ENCODE assay signal across 8 cellular contexts in genomic region chr3:197394464-197395321, GRCh38.
A peak's percentile ranks its signal among the peaks of the same experiment; 100 is the strongest.
DNase-seq lines count a peak whose midpoint lies in the region; ATAC-seq and TF ChIP-seq lines count a peak whose summit lies in the region.

No MANE protein-coding gene starts in this region.

- peak; percentile 63 for ATAC-seq in GM18517 (IDR thresholded peaks at IDR 0.05; ENCODE audit: unreplicated experiment)
- peak; percentile 83 for ATAC-seq in HG03280 (IDR thresholded peaks at IDR 0.05; ENCODE audit: unreplicated experiment)
- ATAC-seq in left cardiac atrium, result peak; percentile 90 to 96

- peak; percentile 57 to 66 for DNase-seq in activated T-cell treated with anti-CD3 and anti-CD28 coated beads, Interleukin-2, amount 50 U/mL, for 48 hours
- DNase-seq in left cardiac atrium (peak; percentile 81), CD14-positive monocyte (ENCODE audit: low spot score) (no peak), retina (no peak), erythroblast (lab: John Stamatoyannopoulos, UW) (no peak)
- DNase-seq in stimulated activated CD4-positive, alpha-beta T cell treated with anti-CD3 and anti-CD28 coated beads, Interleukin-4, amount 100 ng/mL, for 4 hours, result peak; percentile 14 to 38

- no peaks in the 10 kb centered on the region for H3K36me3 Mint-ChIP-seq in CD14-positive monocyte

- intact Hi-C loops in left cardiac atrium (cut with DNase I) (loop anchor here in 1 of 2 donors (2.0 kb wide), 1 partner anchor 42 kb away; no protein-coding TSS in a partner anchor), CD14-positive monocyte (cut with micrococcal nuclease) (no loop called here)

- H3K4me3 Mint-ChIP-seq in CD14-positive monocyte, result no peak overlapping the region

- H3K27me3 Mint-ChIP-seq in CD14-positive monocyte (ENCODE audit: low read depth in 3 of 3), result peaks cover 0 to 4% (median 3%) of the 10 kb centered on the region in 3 donors

- H3K9me3 Mint-ChIP-seq in CD14-positive monocyte, result peaks cover 0 to 2% (median 0%) of the 10 kb centered on the region in 7 donors

- H3K27ac Mint-ChIP-seq in CD14-positive monocyte, result no peak overlapping the region

- no peaks in the 10 kb centered on the region for H3K4me1 Mint-ChIP-seq in CD14-positive monocyte

- no peak for TF ChIP-seq POLR2A in erythroblast (IDR thresholded peaks at IDR 0.05; ENCODE audit: low read length)

- TF ChIP-seq CTCF in CD14-positive monocyte (IDR thresholded peaks at IDR 0.05), result no peak

Comparison
In these comparisons a context has a peak if more than half of its experiments do, and no peak if none do; other contexts are left out.
1. DNase-seq: peak in activated T-cell treated with anti-CD3 and anti-CD28 coated beads, Interleukin-2, amount 50 U/mL, for 48 hours (2 of 2), left cardiac atrium (single experiment) and stimulated activated CD4-positive, alpha-beta T cell treated with anti-CD3 and anti-CD28 coated beads, Interleukin-4, amount 100 ng/mL, for 4 hours (2 of 2); none in CD14-positive monocyte (single experiment), retina (single experiment) and erythroblast (0 of 2).
2. Peak in every context shown above with its lines, with median percentiles within 50 percentile points of each other: ATAC-seq.